ENCODE assay signal across 1 cellular context in genomic region chr15:83082730-83083386, GRCh38.
TF ChIP-seq lines count a peak whose summit lies in the region.

No MANE protein-coding gene starts in this region.

TF ChIP-seq in K562, 482 proteins besides CTCF, POLR2A, EP300 and RAD21 (continued from another document):
- TF ChIP-seq E2F1 (CRISPR knock-in tag; IDR thresholded peaks at IDR 0.05) = no peak
- TF ChIP-seq KDM2B (CRISPR knock-in tag; IDR thresholded peaks at IDR 0.05) = no peak
- no peak for TF ChIP-seq CCNT2 (IDR thresholded peaks at IDR 0.05; ENCODE audit: borderline replicate concordance, extremely low read depth, insufficient read length, low read depth, low read length)
- TF ChIP-seq FOXP1 (CRISPR knock-in tag; IDR thresholded peaks at IDR 0.05) = no peak
- TF ChIP-seq ETS1 (conservative IDR thresholded peaks at IDR 0.05; ENCODE audit: control insufficient read depth, low read depth, low read length) = no peak
- no peak for TF ChIP-seq NR2C1 (IDR thresholded peaks at IDR 0.05)
- TF ChIP-seq NR2C1 (tag; IDR thresholded peaks at IDR 0.05) = no peak
- no peak for TF ChIP-seq YBX1 (IDR thresholded peaks at IDR 0.05)
- TF ChIP-seq PKNOX1 (IDR thresholded peaks at IDR 0.05) = no peak
- no peak for TF ChIP-seq SMARCC2 (IDR thresholded peaks at IDR 0.05; ENCODE audit: low read depth)
- TF ChIP-seq ZNF280A (IDR thresholded peaks at IDR 0.05; ENCODE audit: low read depth, partially characterized antibody) = no peak
- no peak for TF ChIP-seq ZNF175 (CRISPR knock-in tag; IDR thresholded peaks at IDR 0.05; ENCODE audit: low read depth)
- peak; percentile 58; the same call in 1 of the 2 replicates for TF ChIP-seq HMBOX1 (IDR thresholded peaks at IDR 0.05)
- TF ChIP-seq FOXK1 (CRISPR knock-in tag; IDR thresholded peaks at IDR 0.05; ENCODE audit: borderline replicate concordance) = no peak
- TF ChIP-seq CTBP1 (IDR thresholded peaks at IDR 0.05; ENCODE audit: borderline replicate concordance) = peak; percentile 43; the same call in 1 of the 2 replicates
- no peak for TF ChIP-seq RHOXF2B (CRISPR knock-in tag; conservative IDR thresholded peaks at IDR 0.05)
- no peak for TF ChIP-seq ZBED1 (IDR thresholded peaks at IDR 0.05)
- TF ChIP-seq STAT5A (IDR thresholded peaks at IDR 0.05; ENCODE audit: borderline replicate concordance, low read length) = no peak
- TF ChIP-seq SMAD2 (IDR thresholded peaks at IDR 0.05; ENCODE audit: low read depth, low read length) = no peak
- peak; percentile 20; the same call in 1 of the 2 replicates for TF ChIP-seq SMARCE1 (IDR thresholded peaks at IDR 0.05)
- no peak for TF ChIP-seq CSDE1 (IDR thresholded peaks at IDR 0.05)
- no peak for TF ChIP-seq HOMEZ (CRISPR knock-in tag; IDR thresholded peaks at IDR 0.05)
- TF ChIP-seq USF2 (CRISPR knock-in tag; IDR thresholded peaks at IDR 0.05) = no peak
- no peak for TF ChIP-seq BRF1 (IDR thresholded peaks at IDR 0.05; ENCODE audit: borderline replicate concordance, extremely low read depth, insufficient read length)
- TF ChIP-seq JUNB (CRISPR knock-in tag; conservative IDR thresholded peaks at IDR 0.05) = no peak
- peak; percentile 39; the same call in 1 of the 2 replicates for TF ChIP-seq MEF2D (tag; conservative IDR thresholded peaks at IDR 0.05; ENCODE audit: low read depth)
- TF ChIP-seq NCOA1 (IDR thresholded peaks at IDR 0.05; ENCODE audit: low read depth) = no peak
- peak; percentile 55 for TF ChIP-seq CBFA2T3 (IDR thresholded peaks at IDR 0.05)
- TF ChIP-seq PHF20 (IDR thresholded peaks at IDR 0.05; ENCODE audit: partially characterized antibody) = no peak
- TF ChIP-seq IRF1 (CRISPR knock-in tag; IDR thresholded peaks at IDR 0.05; ENCODE audit: borderline replicate concordance) = no peak
- 0 out of 2 replicates have a peak, but pooled peaks have one; percentile 39 for TF ChIP-seq SMARCA4 (IDR thresholded peaks at IDR 0.05)
- TF ChIP-seq ZNF79 (CRISPR knock-in tag; IDR thresholded peaks at IDR 0.05; ENCODE audit: low read depth) = no peak
- TF ChIP-seq GATA2 (CRISPR knock-in tag; IDR thresholded peaks at IDR 0.05) = peak; percentile 43; the same call in 1 of the 2 replicates
- no peak for TF ChIP-seq SPI1 (IDR thresholded peaks at IDR 0.05; ENCODE audit: borderline replicate concordance, low read depth, low read length)
- no peak for TF ChIP-seq MEF2A (IDR thresholded peaks at IDR 0.05; ENCODE audit: control insufficient read depth, low read depth, low read length)
- TF ChIP-seq ZSCAN29 (IDR thresholded peaks at IDR 0.05) = no peak
- no peak for TF ChIP-seq ZBTB34 (CRISPR knock-in tag; IDR thresholded peaks at IDR 0.05)
- no peak for TF ChIP-seq MCM5 (IDR thresholded peaks at IDR 0.05; ENCODE audit: low read depth)
- no peak for TF ChIP-seq MTA2 (IDR thresholded peaks at IDR 0.05; ENCODE audit: low read depth)
- no peak for TF ChIP-seq KLF13 (tag; IDR thresholded peaks at IDR 0.05; ENCODE audit: borderline replicate concordance, low read depth)
- no peak for TF ChIP-seq FOXJ3 (CRISPR knock-in tag; IDR thresholded peaks at IDR 0.05)
- no peak for TF ChIP-seq GTF2A2 (tag; IDR thresholded peaks at IDR 0.05)
- peak; percentile 65 for TF ChIP-seq TEAD4 (IDR thresholded peaks at IDR 0.05; ENCODE audit: low read length)
- no peak for TF ChIP-seq TEAD4 (CRISPR knock-in tag; IDR thresholded peaks at IDR 0.05; ENCODE audit: borderline replicate concordance)
- TF ChIP-seq SETDB1 (IDR thresholded peaks at IDR 0.05; ENCODE audit: low read length) = no peak
- TF ChIP-seq EHMT2 (IDR thresholded peaks at IDR 0.05) = no peak
